8 cellular contexts compared by ENCODE assay signal in genomic region chr6:28896505-28897392, GRCh38. TPM values are rescaled to one million over a fixed set of nuclear protein-coding genes. Genes with fewer than 3 reads are reported as not detected.
A peak's percentile ranks its signal among the peaks of the same experiment; 100 is the strongest.
DNase-seq lines count a peak whose midpoint lies in the region; ATAC-seq and TF ChIP-seq lines count a peak whose summit lies in the region.

No MANE protein-coding gene starts in this region.

- intact Hi-C loops in CD8-positive, alpha-beta T cell (cut with DNase I, micrococcal nuclease) = loop anchor here (1.0 to 5.0 kb wide), 10 partner anchors 27 to 1209 kb away; partner anchors contain the start of gene TRIM27 (in 2 of the 2)
- intact Hi-C loops in activated naive CD4-positive, alpha-beta T cell treated with anti-CD3 and anti-CD28 coated beads for 36 hours (cut with micrococcal nuclease) = loop anchor here (1.0 to 10.0 kb wide), 8 partner anchors 12 to 762 kb away; partner anchors contain the start of gene TRIM27

- no peak overlapping the region for H2BK120ac ChIP-seq in neuronal stem cell (ENCODE audit: low read depth, low read length)

- TF ChIP-seq CTCF in CD8-positive, alpha-beta T cell (IDR thresholded peaks at IDR 0.05) = peak; percentile 26
- TF ChIP-seq CTCF in RWPE1 (conservative IDR thresholded peaks at IDR 0.05; ENCODE audit: low read depth) = 0 out of 2 replicates have a peak, but pooled peaks have one; percentile 21
- peak in 3 of 4 experiments; percentile 29 to 48 (median 38) for TF ChIP-seq CTCF in gastroesophageal sphincter (IDR thresholded peaks at IDR 0.05)

- peak overlapping the region; percentile 95 for H3K18ac ChIP-seq in neuronal stem cell (ENCODE audit: low read length)

- no peak overlapping the region for H3K4ac ChIP-seq in neuronal stem cell (ENCODE audit: low read length)

- H3K4me1 Mint-ChIP-seq in CD8-positive, alpha-beta T cell (ENCODE audit: low read depth) = peaks cover 18% of the 10 kb centered on the region
- H3K4me1 Mint-ChIP-seq in IgD-negative memory B cell = peaks cover 26 to 28% (median 27%) of the 10 kb centered on the region in 3 donors
- peaks cover 6% of the 10 kb centered on the region for H3K4me1 Mint-ChIP-seq in activated naive CD4-positive, alpha-beta T cell treated with anti-CD3 and anti-CD28 coated beads for 36 hours (ENCODE audit: low read depth)

- no peaks in the 10 kb centered on the region for H3K36me3 ChIP-seq in CD8-positive, alpha-beta T cell (ENCODE audit: insufficient read depth, low read length)
- peaks cover 0 to 16% of the 10 kb centered on the region in 2 donors for H3K36me3 ChIP-seq in gastroesophageal sphincter
- peaks cover 10 to 22% of the 10 kb centered on the region in 2 donors for H3K36me3 ChIP-seq in neuronal stem cell (replicated peaks in 1 of 2; ENCODE audit: control insufficient read depth in 2 of 2, insufficient read depth in 2 of 2, low read length in 2 of 2)
- H3K36me3 ChIP-seq in urinary bladder (ENCODE audit: insufficient read depth) = peaks cover 3% of the 10 kb centered on the region

- peak overlapping the region; percentile 85 for H2AFZ ChIP-seq in neuronal stem cell (ENCODE audit: low read length)

- H3K9ac ChIP-seq in neuronal stem cell (ENCODE audit: low read depth, low read length, poor library complexity) = peak overlapping the region; percentile 53

- no peak overlapping the region for H2BK5ac ChIP-seq in neuronal stem cell (ENCODE audit: low read length)

- no peaks in the 10 kb centered on the region for H3K9me3 ChIP-seq in CD8-positive, alpha-beta T cell (ENCODE audit: low read length)
- H3K9me3 ChIP-seq in gastroesophageal sphincter = no peaks in the 10 kb centered on the region
- H3K9me3 ChIP-seq in neuronal stem cell (replicated peaks in 1 of 2; ENCODE audit: control insufficient read depth in 2 of 2, insufficient read depth in 1 of 2, low read depth in 1 of 2, low read length in 2 of 2) = no peaks in the 10 kb centered on the region

- H3K23ac ChIP-seq in neuronal stem cell (ENCODE audit: low read depth, low read length, poor library complexity) = no peak overlapping the region

- no peaks in the 10 kb centered on the region for H3K27me3 Mint-ChIP-seq in CD8-positive, alpha-beta T cell (ENCODE audit: low read depth)
- peaks cover 6% of the 10 kb centered on the region for H3K27me3 Mint-ChIP-seq in IgD-negative memory B cell
- H3K27me3 Mint-ChIP-seq in activated naive CD4-positive, alpha-beta T cell treated with anti-CD3 and anti-CD28 coated beads for 36 hours (ENCODE audit: low read depth) = peaks cover 3% of the 10 kb centered on the region

- H3K27me3 ChIP-seq in CD8-positive, alpha-beta T cell (ENCODE audit: insufficient read depth, low read length) = no peaks in the 10 kb centered on the region
- H3K27me3 ChIP-seq in gastroesophageal sphincter (no peaks in the 10 kb centered on the region), neuronal stem cell (ENCODE audit: control insufficient read depth in 3 of 3, insufficient read depth in 3 of 3, low read depth in 1 of 3, low read length in 3 of 3) (no peaks in the 10 kb centered on the region)

- peaks cover 27% of the 10 kb centered on the region for H3K36me3 Mint-ChIP-seq in CD8-positive, alpha-beta T cell
- peaks cover 11% of the 10 kb centered on the region for H3K36me3 Mint-ChIP-seq in IgD-negative memory B cell
- peaks cover 9% of the 10 kb centered on the region for H3K36me3 Mint-ChIP-seq in activated naive CD4-positive, alpha-beta T cell treated with anti-CD3 and anti-CD28 coated beads for 36 hours (ENCODE audit: low read depth)

- no peak for TF ChIP-seq POLR2A in gastroesophageal sphincter (IDR thresholded peaks at IDR 0.05)

- H3K9me3 Mint-ChIP-seq in CD8-positive, alpha-beta T cell = no peaks in the 10 kb centered on the region
- H3K9me3 Mint-ChIP-seq in IgD-negative memory B cell = peaks cover 0 to 2% (median 0%) of the 10 kb centered on the region in 3 donors
- no peaks in the 10 kb centered on the region for H3K9me3 Mint-ChIP-seq in activated naive CD4-positive, alpha-beta T cell treated with anti-CD3 and anti-CD28 coated beads for 36 hours

- POLR2A ChIA-PET in CD8-positive, alpha-beta T cell (lab: Charles Lee) = interaction anchor here (0.6 to 4.9 kb wide), 14 partner anchors 11 to 1087 kb away, joined by 3 to 60 read pairs (median 10); partner anchors contain the start of gene TRIM27
- POLR2A ChIA-PET in RWPE1 (lab: Yijun Ruan, JAX; ENCODE audit: low non-redundant PET) = no interaction called here

- DNase-seq in CD8-positive, alpha-beta T cell = peak; percentile 32 to 67 (median 45)
- peak; percentile 51 for DNase-seq in RWPE1 (ENCODE audit: low spot score)
- DNase-seq in activated naive CD4-positive, alpha-beta T cell treated with anti-CD3 and anti-CD28 coated beads for 36 hours = peak; percentile 68
- DNase-seq in neuronal stem cell (ENCODE audit: low spot score) = peak; percentile 73

- H3K4me3 ChIP-seq in CD8-positive, alpha-beta T cell (ENCODE audit: low read depth, low read length) = peak overlapping the region; percentile 79
- H3K4me3 ChIP-seq in gastroesophageal sphincter (peak overlapping the region; percentile 54 to 75), neuronal stem cell (ENCODE audit: low read length in 2 of 2) (peak overlapping the region; percentile 64 to 91), urinary bladder (ENCODE audit: low read depth, low read length) (peak overlapping the region; percentile 63)

- H3K79me1 ChIP-seq in neuronal stem cell (ENCODE audit: low read depth, low read length) = no peaks in the 10 kb centered on the region

- H4K8ac ChIP-seq in neuronal stem cell (ENCODE audit: low read depth, low read length) = no peak overlapping the region

- peak overlapping the region; percentile 98 for H3K4me3 Mint-ChIP-seq in CD8-positive, alpha-beta T cell
- peak overlapping the region; percentile 94 to 100 (median 99) for H3K4me3 Mint-ChIP-seq in IgD-negative memory B cell
- H3K4me3 Mint-ChIP-seq in activated naive CD4-positive, alpha-beta T cell treated with anti-CD3 and anti-CD28 coated beads for 36 hours = peak overlapping the region; percentile 96

- no peak overlapping the region for H2BK15ac ChIP-seq in neuronal stem cell (ENCODE audit: low read length)

- H3K27ac Mint-ChIP-seq in CD8-positive, alpha-beta T cell = peak overlapping the region; percentile 99
- peak overlapping the region; percentile 99 to 100 (median 100) for H3K27ac Mint-ChIP-seq in IgD-negative memory B cell
- peak overlapping the region; percentile 100 for H3K27ac Mint-ChIP-seq in activated naive CD4-positive, alpha-beta T cell treated with anti-CD3 and anti-CD28 coated beads for 36 hours

- H4K91ac ChIP-seq in neuronal stem cell (ENCODE audit: low read depth, low read length, poor library complexity) = no peak overlapping the region

- H2BK12ac ChIP-seq in neuronal stem cell (ENCODE audit: low read length) = no peak overlapping the region

- peaks cover 8% of the 10 kb centered on the region for H3K4me1 ChIP-seq in CD8-positive, alpha-beta T cell (ENCODE audit: insufficient read depth, low read length)
- H3K4me1 ChIP-seq in gastroesophageal sphincter (peaks cover 0 to 17% (median 0%) of the 10 kb centered on the region in 3 donors), neuronal stem cell (ENCODE audit: control insufficient read depth in 2 of 2, insufficient read depth in 1 of 2, low read depth in 1 of 2, low read length in 2 of 2) (no peaks in the 10 kb centered on the region), urinary bladder (ENCODE audit: insufficient read depth) (no peaks in the 10 kb centered on the region)

- no peak for TF ChIP-seq EP300 in gastroesophageal sphincter (IDR thresholded peaks at IDR 0.05)

- 1% methylated on average over 10 to 14 of the region's 41 CpGs for WGBS in gastroesophageal sphincter (ENCODE audit: low coverage in 1 of 2), 2 donors
- WGBS in neuronal stem cell (ENCODE audit: extremely low coverage in 2 of 2, insufficient read length in 2 of 2, insufficient replicate concordance in 1 of 2), 2 donors = no CpG with 5 or more reads among the region's 41 CpGs
- under 1% methylated on average over 41 of the region's 41 CpGs for WGBS in urinary bladder

- H2AK5ac ChIP-seq in neuronal stem cell (ENCODE audit: low read depth, low read length) = peak overlapping the region; percentile 21

- peak overlapping the region; percentile 25 for H3K14ac ChIP-seq in neuronal stem cell (ENCODE audit: low read length)

- CTCF ChIA-PET in CD8-positive, alpha-beta T cell (lab: Charles Lee) = interaction anchor here (0.7 to 2.8 kb wide), 11 partner anchors 9 to 89 kb away, joined by 3 to 14 read pairs (median 3); no protein-coding TSS in a partner anchor
- CTCF ChIA-PET in RWPE1 (lab: Yijun Ruan, JAX) = interaction anchor here (0.6 to 1.0 kb wide), 3 partner anchors 60 to 192 kb away, joined by 3 to 5 read pairs (median 4); no protein-coding TSS in a partner anchor
- CTCF ChIA-PET in activated naive CD4-positive, alpha-beta T cell treated with anti-CD3 and anti-CD28 coated beads for 36 hours (lab: Charles Lee) = interaction anchor here (0.7 to 1.5 kb wide), 4 partner anchors 11 to 59 kb away, joined by 3 read pairs; no protein-coding TSS in a partner anchor

- H3K27ac ChIP-seq in CD8-positive, alpha-beta T cell (ENCODE audit: low read depth, low read length) = peak overlapping the region; percentile 95
- H3K27ac ChIP-seq in RWPE1 (peak overlapping the region; percentile 98), gastroesophageal sphincter (peak overlapping the region; percentile 86 to 98 (median 94)), neuronal stem cell (replicated peaks; ENCODE audit: low read length) (peak overlapping the region; percentile 93), urinary bladder (ENCODE audit: low read depth) (peak overlapping the region; percentile 95)

- peak; percentile 10 for ATAC-seq in CD8-positive, alpha-beta T cell
- ATAC-seq in GM19395 (IDR thresholded peaks at IDR 0.05; ENCODE audit: unreplicated experiment) = peak; percentile 26
- peak; percentile 9 for ATAC-seq in gastroesophageal sphincter

- H3K4me2 ChIP-seq in neuronal stem cell (ENCODE audit: insufficient read depth, low read length, poor library complexity, severe bottlenecking) = peak overlapping the region; percentile 48

RNA-seq across cellular contexts. Expression of gene TRIM27, which starts 27.0 kb away (rescaled TPM):
- total RNA-seq in CD8-positive, alpha-beta T cell = 1 to 10 TPM; 7.8 to 9.4 TPM
- polyA plus RNA-seq in IgD-negative memory B cell (60.1 TPM), urinary bladder (35.0 TPM)
- 10 to 100 TPM; 35.8 to 41.4 TPM for total RNA-seq in activated naive CD4-positive, alpha-beta T cell treated with anti-CD3 and anti-CD28 coated beads for 36 hours
- total RNA-seq in gastroesophageal sphincter (10 to 100 TPM; 36.0 to 55.1 (median 37.4) TPM), urinary bladder (73.3 TPM)
- 38.5 TPM for polyA plus RNA-seq in neuronal stem cell (2013, experiment 1 of 2)
- 37.5 TPM for polyA plus RNA-seq in neuronal stem cell (2013, experiment 2 of 2)

Comparison
In these comparisons a context has a peak if more than half of its experiments do, and no peak if none do; other contexts are left out.
1. Peak in every context shown above with its lines: DNase-seq, ATAC-seq, H3K4me3 ChIP-seq and H3K27ac ChIP-seq.